26 cellular contexts compared by ENCODE assay signal in the genomic region with DNA sequence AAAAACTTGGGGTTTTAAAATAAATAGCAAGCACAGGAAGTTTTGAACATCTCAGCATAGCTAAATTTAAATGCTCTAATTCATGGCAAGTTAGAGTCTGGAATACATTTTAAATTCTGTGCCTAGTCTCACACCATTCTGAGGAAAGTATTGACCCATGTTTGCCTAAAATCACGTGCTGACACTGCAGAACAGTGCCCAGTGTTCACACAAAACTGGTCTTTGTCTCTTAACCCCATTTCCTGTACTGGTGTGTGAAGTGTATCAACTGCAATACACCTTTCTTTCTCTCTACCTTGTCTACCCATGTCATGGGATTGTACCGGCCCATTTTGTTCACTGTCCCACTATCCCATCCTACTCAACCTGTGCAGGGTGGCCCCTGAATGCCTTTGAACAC.
"Had no signal": no experiment of that assay in that cellular context is flagged by ENCODE, and none has a peak within 500 bp of the region (broad histone marks: within the 10 kb centered on the region; RNA-seq: fewer than 3 reads in every experiment).

No MANE protein-coding gene starts in this region.

- H3K4me1 ChIP-seq: ascending aorta, SJCRH30 had no signal

- H3K27ac ChIP-seq: ascending aorta, cardiac muscle cell, SJCRH30, SK-N-MC, WERI-Rb-1 had no signal

- ATAC-seq: activated CD8-positive, alpha-beta T cell treated with anti-CD3 and anti-CD28 coated beads for 36 hours; Panc1 had no signal

- DNase-seq: activated CD4-positive, alpha-beta T cell treated with anti-CD3 and anti-CD28 coated beads for 1 hour; activated CD4-positive, alpha-beta T cell treated with anti-CD3 and anti-CD28 coated beads, Interleukin-2, amount 10 ng/mL, durations not matched to agents 24 days and 14 days; activated CD4-positive, alpha-beta T cell treated with anti-CD3 and anti-CD28 coated beads, Interleukin-2, amount 50 U/mL, for 4 hours; activated CD4-positive, CD25-positive, alpha-beta regulatory T cell; activated CD8-positive, alpha-beta T cell treated with anti-CD3 and anti-CD28 coated beads for 36 hours; activated gamma-delta T cell; activated naive CD4-positive, alpha-beta T cell treated with Interleukin-2 at 50 U/mL for 16 hours; activated naive CD8-positive, alpha-beta T cell treated with anti-CD3 and anti-CD28 coated beads, Interleukin-2, amount 10 ng/mL, durations not matched to agents 7 days and 5 days; activated T-cell treated with anti-CD3 and anti-CD28 coated beads, Interleukin-2, amount 50 U/mL, for 24 hours; amygdala; NCI-H1048; NCI-H1105 treated with DMSO at 0.1 percent for 48 hours; NCI-H1436; NCI-H1694; NCI-H1930; NCI-H2081 treated with DMSO at 0.1 percent for 48 hours; NCI-H345; NCI-H524 treated with DMSO at 0.1 percent for 48 hours; SHP77; SJCRH30; T1000; WERI-Rb-1 had no signal

- H3K4me3 ChIP-seq: ascending aorta, cardiac muscle cell, SJCRH30, SK-N-MC had no signal

- H3K9me3 ChIP-seq: SJCRH30 had no signal

- H3K27me3 ChIP-seq: ascending aorta, cardiac muscle cell, SJCRH30 had no signal

- H3K36me3 ChIP-seq: ascending aorta, cardiac muscle cell, SJCRH30, WERI-Rb-1 had no signal
